Comparison of ENCODE assay signal across 8 cellular contexts in genomic region chr11:67276821-67277230, GRCh38. TPM values are rescaled to one million over a fixed set of nuclear protein-coding genes. Genes with fewer than 3 reads are reported as not detected.
DNase-seq lines count a peak whose midpoint lies in the region; ATAC-seq and TF ChIP-seq lines count a peak whose summit lies in the region.

No MANE protein-coding gene starts in this region.

- peaks cover 15% of the 10 kb centered on the region for H3K36me3 Mint-ChIP-seq in nephron (ENCODE audit: low read depth)

- intact Hi-C loops in dorsolateral prefrontal cortex (cut with DNase I) = no loop called here

- peak; percentile 78 for DNase-seq in SKM-1 treated with dmso at 0.1 percent for 144 hours (lab: John Stamatoyannopoulos, UW; ENCODE audit: unreplicated experiment)
- peak in 1 of 10 donors; percentile 40 for DNase-seq in dorsolateral prefrontal cortex
- DNase-seq in T1000 (lab: John Stamatoyannopoulos, UW) = no peak

- ATAC-seq in HG02852 (IDR thresholded peaks at IDR 0.05; ENCODE audit: unreplicated experiment) = peak; percentile 16
- ATAC-seq in HG02623 (IDR thresholded peaks at IDR 0.05; ENCODE audit: unreplicated experiment) = no peak
- ATAC-seq in HG03460 (IDR thresholded peaks at IDR 0.05; ENCODE audit: unreplicated experiment) = no peak

- TF ChIP-seq CTCF in dorsolateral prefrontal cortex (IDR thresholded peaks at IDR 0.05 in 54 of 56, conservative IDR thresholded peaks at IDR 0.05 in 2 of 56; ENCODE audit: low read depth in 1 of 56, partially characterized antibody in 56 of 56) (peak in 8 of 56 donors; percentile 7 to 27 (median 10)), nephron (IDR thresholded peaks at IDR 0.05; ENCODE audit: unreplicated experiment in 3 of 3) (no peak)

- H3K4me1 Mint-ChIP-seq in nephron = peaks cover 12% of the 10 kb centered on the region

- peak overlapping the region in 1 of 3 experiments; percentile 37 for H3K4me3 Mint-ChIP-seq in nephron

- peak overlapping the region; percentile 8; the same call in 1 of the 2 replicates for H3K4me3 ChIP-seq in GM08714 (ENCODE audit: low read length)
- peak overlapping the region in 21 of 59 donors; percentile 2 to 39 (median 16) for H3K4me3 ChIP-seq in dorsolateral prefrontal cortex

- H3K27ac Mint-ChIP-seq in nephron = peak overlapping the region; percentile 66 to 92 (median 74)

- no peaks in the 10 kb centered on the region for H3K9me3 Mint-ChIP-seq in nephron

- H3K27me3 Mint-ChIP-seq in nephron (ENCODE audit: low read depth) = no peaks in the 10 kb centered on the region

- peak overlapping the region in 58 of 59 donors; percentile 30 to 93 (median 81) for H3K27ac ChIP-seq in dorsolateral prefrontal cortex

- no peaks in the 10 kb centered on the region for H3K27me3 ChIP-seq in dorsolateral prefrontal cortex

RNA-seq across cellular contexts. Expression of gene GRK2, which starts 10.6 kb away (rescaled TPM):
- total RNA-seq in dorsolateral prefrontal cortex = 100 to 1,000 TPM in 93 of 120 experiments, 10 to 100 TPM in 27; 63.9 to 144 (median 111) TPM

RNA-seq across cellular contexts. Expression of gene ANKRD13D, which starts 12.3 kb away (rescaled TPM):
- total RNA-seq in dorsolateral prefrontal cortex = 100 to 1,000 TPM in 5 of 120 experiments, 10 to 100 TPM in 115; 54.5 to 110 (median 77.3) TPM

RNA-seq across cellular contexts. Expression of gene SSH3, which starts 26.5 kb away (rescaled TPM):
- 10 to 100 TPM; 15.0 to 46.9 (median 26.2) TPM for total RNA-seq in dorsolateral prefrontal cortex
